Comparison of ENCODE assay signal across 8 cellular contexts in the genomic region with DNA sequence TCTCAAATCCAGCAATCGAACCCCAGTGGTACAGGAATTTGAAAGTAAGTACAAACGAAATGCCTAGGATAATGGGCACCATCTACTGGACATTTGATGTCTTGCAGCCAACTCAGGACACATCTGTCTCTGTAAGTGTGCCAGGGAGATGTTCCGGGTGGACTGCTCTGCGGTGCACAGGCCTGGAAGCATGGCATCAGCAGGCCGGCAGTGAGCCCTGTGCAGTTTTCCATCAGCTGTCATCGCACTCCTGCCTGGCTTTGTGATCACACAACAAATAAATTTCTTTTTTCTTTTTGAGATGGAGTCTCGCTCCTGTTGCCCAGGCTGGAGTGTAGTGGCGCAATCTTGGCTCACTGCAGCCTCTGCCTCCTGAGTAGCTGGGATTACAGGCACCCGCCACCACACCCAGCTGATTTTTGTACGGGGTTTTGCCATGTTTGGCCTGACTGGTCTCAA.
DNase-seq lines count a peak whose midpoint lies in the region; ATAC-seq and TF ChIP-seq lines count a peak whose summit lies in the region.

No MANE protein-coding gene starts in this region.

- H3K4me1 ChIP-seq in uterus = no peaks in the 10 kb centered on the region

- H3K4me3 ChIP-seq in foreskin fibroblast (ENCODE audit: low read depth in 1 of 2, low read length in 2 of 2) (no peak overlapping the region), uterus (no peak overlapping the region)

- peaks cover 47% of the 10 kb centered on the region for H3K36me3 Mint-ChIP-seq in neural crest cell (ENCODE audit: low read depth)

- H3K27ac ChIP-seq in uterus = peak overlapping the region; percentile 74 to 84

- no peaks in the 10 kb centered on the region for H3K27me3 ChIP-seq in uterus

- H3K4me1 Mint-ChIP-seq in neural crest cell = peaks cover 9% of the 10 kb centered on the region

- H3K27ac Mint-ChIP-seq in neural crest cell (ENCODE audit: unreplicated experiment) = no peak overlapping the region

- no peaks in the 10 kb centered on the region for H3K27me3 Mint-ChIP-seq in neural crest cell (ENCODE audit: low read depth)

- no peaks in the 10 kb centered on the region for H3K36me3 ChIP-seq in uterus

- H3K9me3 Mint-ChIP-seq in neural crest cell = peaks cover 8% of the 10 kb centered on the region

- H3K9me3 ChIP-seq in uterus = no peaks in the 10 kb centered on the region

- no peak for TF ChIP-seq POLR2A in uterus (IDR thresholded peaks at IDR 0.05)

- H3K4me3 Mint-ChIP-seq in neural crest cell = peak overlapping the region; percentile 2

- DNase-seq in stimulated activated CD4-positive, alpha-beta T cell treated with anti-CD3 and anti-CD28 coated beads, Interleukin-12 subunit alpha, Interleukin-12 subunit beta, amount 100 ng/mL, for 48 hours (ENCODE audit: low read depth in 2 of 3, low spot score in 1 of 3) = peak in 2 of 3 donors; percentile 16 to 55
- no peak for DNase-seq in stimulated activated CD4-positive, alpha-beta T cell treated with anti-CD3 and anti-CD28 coated beads, Interleukin-12 subunit alpha, Interleukin-12 subunit beta, amount 100 ng/mL, for 4 hours
- DNase-seq in NCI-H748 (lab: John Stamatoyannopoulos, UW; ENCODE audit: unreplicated experiment) (peak; percentile 62), foreskin fibroblast (peak; percentile 76 to 91), neural crest cell (ENCODE audit: low read depth, low spot score) (peak; percentile 61), uterus (peak; percentile 64 to 86)
- DNase-seq in activated effector memory CD4-positive, alpha-beta T cell treated with Interleukin-2 at 50 U/mL for 16 hours = peak; percentile 14

- peak; percentile 80 for ATAC-seq in HG03159 (IDR thresholded peaks at IDR 0.05; ENCODE audit: unreplicated experiment)

- intact Hi-C loops in uterus (cut with DNase I; ENCODE audit: low total_unique reads) = loop anchor here (2.0 to 10.0 kb wide), 2 partner anchors 89 to 215 kb away; no protein-coding TSS in a partner anchor

- TF ChIP-seq CTCF in foreskin fibroblast (IDR thresholded peaks at IDR 0.05; ENCODE audit: low read depth, low read length) (peak; percentile 77), neural crest cell (conservative IDR thresholded peaks at IDR 0.05) (peak; percentile 85), uterus (IDR thresholded peaks at IDR 0.05) (peak; percentile 87 to 94 (median 90))
